1 cellular context compared by ENCODE assay signal in genomic region chr5:122770479-122770878, GRCh38.
TF ChIP-seq lines count a peak whose summit lies in the region.

No MANE protein-coding gene starts in this region.

TF ChIP-seq in K562, 482 proteins besides CTCF, POLR2A, EP300 and RAD21 (continued from another document):
- peak; percentile 61 for TF ChIP-seq C11orf30 (IDR thresholded peaks at IDR 0.05; ENCODE audit: low read depth)
- TF ChIP-seq FOSL1 (tag; conservative IDR thresholded peaks at IDR 0.05), result 0 out of 2 replicates have a peak, but pooled peaks have one; percentile 23
- peak in 1 of 2 experiments; percentile 63; a peak in 1 of 4 replicates for TF ChIP-seq RCOR1 (IDR thresholded peaks at IDR 0.05; ENCODE audit: borderline replicate concordance in 1 of 2, low read depth in 2 of 2, low read length in 2 of 2)
- peak in 1 of 2 experiments; percentile 19; a peak in 1 of 4 replicates for TF ChIP-seq KDM1A (IDR thresholded peaks at IDR 0.05)
- TF ChIP-seq ZBTB17 (CRISPR knock-in tag; IDR thresholded peaks at IDR 0.05), result peak; percentile 87
- peak; percentile 55; the same call in 1 of the 2 replicates for TF ChIP-seq ZNF316 (IDR thresholded peaks at IDR 0.05)
- peak; percentile 13 for TF ChIP-seq MEIS2 (IDR thresholded peaks at IDR 0.05; ENCODE audit: partially characterized antibody)
- no peak for TF ChIP-seq GATAD2A (IDR thresholded peaks at IDR 0.05)
- TF ChIP-seq CBX3 (IDR thresholded peaks at IDR 0.05; ENCODE audit: borderline replicate concordance in 1 of 2, low read length in 2 of 2), result no peak
- TF ChIP-seq HMBOX1 (IDR thresholded peaks at IDR 0.05), result peak; percentile 70
